11 cellular contexts compared by ENCODE assay signal in the genomic region with DNA sequence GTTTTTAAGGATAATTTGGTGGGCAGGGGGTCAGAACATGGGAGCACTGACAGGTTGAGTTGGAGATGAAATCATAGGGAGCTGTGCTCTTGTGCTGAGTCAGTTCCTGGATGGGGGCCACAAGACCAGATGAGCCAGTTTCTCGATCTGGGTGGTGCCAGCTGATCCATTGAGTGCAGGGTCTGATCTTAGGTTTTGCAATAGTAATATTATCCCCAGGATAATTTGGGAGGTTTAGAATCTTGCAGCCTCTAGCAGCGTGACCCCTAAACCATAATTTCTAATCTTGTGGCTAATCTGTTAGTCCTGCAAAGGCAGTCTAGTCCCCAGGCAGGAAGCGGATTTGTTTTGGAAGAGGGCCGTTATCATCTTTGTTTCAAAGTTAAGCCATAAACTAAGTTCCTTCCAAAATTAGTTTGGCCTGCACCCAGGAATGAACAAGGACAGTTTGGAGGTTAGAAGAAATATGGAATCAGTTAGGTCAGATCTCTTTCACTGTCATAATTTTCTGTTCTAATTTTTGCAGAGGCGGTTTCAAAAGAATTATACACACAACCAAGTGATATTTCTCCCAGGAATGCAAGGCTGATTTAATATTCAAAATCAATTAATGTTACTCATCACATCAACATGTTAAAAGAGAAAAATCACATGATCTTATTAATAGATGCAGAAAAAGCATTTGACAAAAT. TPM values are rescaled to one million over a fixed set of nuclear protein-coding genes. Genes with fewer than 3 reads are reported as not detected.
DNase-seq lines count a peak whose midpoint lies in the region; ATAC-seq, FAIRE-seq and TF ChIP-seq lines count a peak whose summit lies in the region.
"Had no signal": no experiment of that assay in that cellular context is flagged by ENCODE, and none has a peak within 500 bp of the region (broad histone marks: within the 10 kb centered on the region; RNA-seq: fewer than 3 reads in every experiment).

No MANE protein-coding gene starts in this region.

- H3K27me3 ChIP-seq in GM12878 (replicated peaks in 1 of 2; ENCODE audit: control insufficient read depth in 2 of 2, insufficient read depth in 2 of 2, low read length in 1 of 2): no peaks in the 10 kb centered on the region
- H3K27me3 ChIP-seq in aorta (ENCODE audit: control insufficient read depth in 1 of 2, insufficient read depth in 2 of 2, low read length in 1 of 2): no peaks in the 10 kb centered on the region

- no peak for TF ChIP-seq CTCF in GM12878 (IDR thresholded peaks at IDR 0.05 in 2 of 3, conservative IDR thresholded peaks at IDR 0.05 in 1 of 3; ENCODE audit: control insufficient read depth in 2 of 3, extremely low read depth in 1 of 3, insufficient read depth in 1 of 3, low read depth in 3 of 3, low read length in 3 of 3)

- no peak for FAIRE-seq in GM12878 (lab: Jason Lieb, UNC)

- peaks cover 25% of the 10 kb centered on the region for H3K27me3 Mint-ChIP-seq in activated CD8-positive, alpha-beta memory T cell treated with anti-CD3 and anti-CD28 coated beads, Interleukin-2, amount 10 ng/mL, durations not matched to agents 7 days and 5 days

- SMC1A ChIA-PET in GM12878 (lab: Charles Lee; ENCODE audit: uncharacterized antibody, unreplicated experiment): interaction anchor here (0.7 to 2.0 kb wide), 6 partner anchors 14 to 110 kb away, joined by 3 to 6 read pairs (median 4); a partner anchor contains a TSS

- H3K9me3 ChIP-seq in GM12878 (replicated peaks; ENCODE audit: control insufficient read depth, insufficient read depth, low read length) (no peaks in the 10 kb centered on the region), aorta (ENCODE audit: control insufficient read depth, low read length) (peaks cover 2% of the 10 kb centered on the region)

- 58% methylated on average over 5 of the region's 5 CpGs for WGBS in GM12878 (ENCODE audit: insufficient coverage, insufficient replicate concordance, low lambda C conversion rate, missing lambda C conversion rate)
- WGBS in aorta, 2 donors: 29 to 30% methylated on average over 5 of the region's 5 CpGs

- H3K9me3 Mint-ChIP-seq in activated CD8-positive, alpha-beta memory T cell treated with anti-CD3 and anti-CD28 coated beads, Interleukin-2, amount 10 ng/mL, durations not matched to agents 7 days and 5 days (ENCODE audit: low read depth): no peaks in the 10 kb centered on the region

- no peak for TF ChIP-seq EP300 in GM12878 (IDR thresholded peaks at IDR 0.05; ENCODE audit: borderline replicate concordance in 1 of 2, control insufficient read depth in 1 of 2, low read depth in 2 of 2, low read length in 2 of 2)

- no peaks in the 10 kb centered on the region for H4K20me1 ChIP-seq in GM12878 (ENCODE audit: control insufficient read depth, insufficient read depth)

- POLR2A ChIA-PET in GM12878 (lab: Charles Lee): interaction anchor here (0.6 kb wide), 1 partner anchor 23 kb away, joined by 3 read pairs; a partner anchor contains a TSS

- no peak overlapping the region for H3K4me3 Mint-ChIP-seq in activated CD8-positive, alpha-beta memory T cell treated with anti-CD3 and anti-CD28 coated beads, Interleukin-2, amount 10 ng/mL, durations not matched to agents 7 days and 5 days

- CTCF ChIA-PET in activated CD8-positive, alpha-beta memory T cell treated with anti-CD3 and anti-CD28 coated beads, Interleukin-2, amount 10 ng/mL, durations not matched to agents 7 days and 5 days (lab: Charles Lee): no interaction called here
- CTCF ChIA-PET in GM12878 (lab: Yijun Ruan, JAX): interaction anchor here (0.8 kb wide), 1 partner anchor 10 kb away, joined by 3 read pairs; no protein-coding TSS in a partner anchor

- H2AFZ ChIP-seq in GM12878 (ENCODE audit: control insufficient read depth, low read depth, low read length): peak overlapping the region; percentile 29; the same call in 1 of the 2 replicates

- H3K4me1 Mint-ChIP-seq in activated CD8-positive, alpha-beta memory T cell treated with anti-CD3 and anti-CD28 coated beads, Interleukin-2, amount 10 ng/mL, durations not matched to agents 7 days and 5 days: peaks cover 6% of the 10 kb centered on the region

- no peak overlapping the region for H3K9ac ChIP-seq in GM12878 (ENCODE audit: control insufficient read depth, insufficient read depth, low read length)

- BruUV-seq in GM12878 (replicated peaks; lab: Mats Ljungman, UMichigan): no TSS peak

- in situ Hi-C loops in GM12878 (cut with MboI): no loop called here

- no peak for TF ChIP-seq RAD21 in GM12878 (IDR thresholded peaks at IDR 0.05; ENCODE audit: insufficient read depth, low read depth, low read length)

- no peaks in the 10 kb centered on the region for H3K36me3 Mint-ChIP-seq in activated CD8-positive, alpha-beta memory T cell treated with anti-CD3 and anti-CD28 coated beads, Interleukin-2, amount 10 ng/mL, durations not matched to agents 7 days and 5 days

- H3K4me2 ChIP-seq in GM12878 (ENCODE audit: control insufficient read depth, insufficient read depth): no peak overlapping the region

- DNase-seq in activated CD8-positive, alpha-beta memory T cell treated with anti-CD3 and anti-CD28 coated beads for 24 hours: peak; percentile 32
- DNase-seq in activated CD8-positive, alpha-beta memory T cell treated with anti-CD3 and anti-CD28 coated beads, Interleukin-2, amount 10 ng/mL, durations not matched to agents 7 days and 5 days: no peak
- DNase-seq in GM12878 (ENCODE audit: low read depth, low spot score) (no peak), islet precursor cell (peak; percentile 62), aorta (peak in 1 of 2 donors; percentile 68)
- DNase-seq: foreskin melanocyte; stimulated activated naive CD8-positive, alpha-beta T cell treated with anti-CD3 and anti-CD28 coated beads, Interleukin-15, Interleukin-2, amounts not matched to agents 100 U/mL and 50 U/mL, for 24 hours had no signal

- H3K27ac ChIP-seq in GM12878 (ENCODE audit: control insufficient read depth, insufficient read depth) (no peak overlapping the region), aorta (ENCODE audit: low read depth in 1 of 2, low read length in 2 of 2) (no peak overlapping the region)

- H3K4me3 ChIP-seq in GM12878: no peak overlapping the region
- H3K4me3 ChIP-seq in aorta (ENCODE audit: low read length in 2 of 2): no peak overlapping the region

- H3K4me1 ChIP-seq in GM12878 (ENCODE audit: control insufficient read depth, insufficient read depth, low read length) (peaks cover 7% of the 10 kb centered on the region), aorta (ENCODE audit: control insufficient read depth in 1 of 2, insufficient read depth in 2 of 2, low read length in 2 of 2) (no peaks in the 10 kb centered on the region)

- H3K36me3 ChIP-seq in GM12878 (ENCODE audit: control insufficient read depth in 2 of 2, insufficient read depth in 2 of 2, low read length in 1 of 2): no peaks in the 10 kb centered on the region
- no peaks in the 10 kb centered on the region for H3K36me3 ChIP-seq in aorta (ENCODE audit: control insufficient read depth in 1 of 2, insufficient read depth in 2 of 2, low read length in 1 of 2)

- intact Hi-C loops in GM12878 (cut with micrococcal nuclease; ENCODE audit: unreplicated experiment) (no loop called here), aorta (cut with DNase I) (no loop called here)

- RAD21 ChIA-PET in GM12878 (lab: Charles Lee; ENCODE audit: unreplicated experiment): interaction anchor here (1.2 to 1.5 kb wide), 2 partner anchors 39 to 86 kb away, joined by 3 read pairs; no protein-coding TSS in a partner anchor

- H3K27ac Mint-ChIP-seq in activated CD8-positive, alpha-beta memory T cell treated with anti-CD3 and anti-CD28 coated beads, Interleukin-2, amount 10 ng/mL, durations not matched to agents 7 days and 5 days: no peak overlapping the region

- H3K79me2 ChIP-seq in GM12878 (ENCODE audit: control insufficient read depth, insufficient read depth, low read length): no peaks in the 10 kb centered on the region

- ATAC-seq in activated CD8-positive, alpha-beta memory T cell treated with anti-CD3 and anti-CD28 coated beads, Interleukin-2, amount 10 ng/mL, durations not matched to agents 7 days and 5 days: no peak
- no peak for ATAC-seq in GM12878
- peak; percentile 64 for ATAC-seq in aorta (ENCODE audit: low FRiP score)
- ATAC-seq in HG02763 (IDR thresholded peaks at IDR 0.05; ENCODE audit: unreplicated experiment): no peak
- ATAC-seq in HG02588 (IDR thresholded peaks at IDR 0.05; ENCODE audit: unreplicated experiment): no peak
- no peak for ATAC-seq in HG02852 (IDR thresholded peaks at IDR 0.05; ENCODE audit: unreplicated experiment)
- ATAC-seq: stimulated activated naive CD8-positive, alpha-beta T cell treated with anti-CD3 and anti-CD28 coated beads, Interleukin-15, Interleukin-2, amounts not matched to agents 100 U/mL and 50 U/mL, for 24 hours had no signal

- no peak for TF ChIP-seq POLR2A in GM12878 (IDR thresholded peaks at IDR 0.05; ENCODE audit: low read depth, low read length)

RNA-seq across cellular contexts. Expression of a gene that starts 23.0 kb away (rescaled TPM):
- total RNA-seq in activated CD8-positive, alpha-beta memory T cell treated with anti-CD3 and anti-CD28 coated beads, Interleukin-2, amount 10 ng/mL, durations not matched to agents 7 days and 5 days: 100 to 1,000 TPM; 151 to 179 TPM
- 63.4 and 65.2 TPM in 2 replicates for total RNA-seq in GM12878 (2013; cell fraction: nucleolus; rRNA removed)
- total RNA-seq in GM12878 (2014; rRNA removed) (248 and 277 TPM in 2 replicates), GM12878 (2014; rRNA removed; fragmentation: Illumina TruSeq; extraction: Trizol) (966 and 1,022 TPM in 2 replicates), GM12878 (2021) (263 and 272 TPM in 2 replicates), aorta (10 to 100 TPM; 60.1 to 63.2 TPM)
- polyA plus RNA-seq in GM12878 (2011; ENCODE audit: low read depth): 615 TPM
- polyA plus RNA-seq in GM12878 (2011; rRNA removed) (774 and 970 TPM in 2 replicates), GM12878 (2014; fragmentation: Illumina TruSeq; extraction: Trizol) (1,042 and 1,487 TPM in 2 replicates), GM12878 (2014; fragmentation: Nextera tagmentation; extraction: Ambion mirVana) (1,000 to 10,000 TPM; 2,131 to 2,567 TPM), GM12878 (2014; rRNA removed) (776 and 805 TPM in 2 replicates), GM12878 (2016; fragmentation: Nextera tagmentation; extraction: Ambion mirVana) (100 to 1,000 TPM; 921 to 985 TPM), aorta (100 to 1,000 TPM; 179 to 463 TPM)
- 340 and 440 TPM in 2 replicates for polyA plus RNA-seq in GM12878 (2011; cell fraction: cytosol; rRNA removed)
- polyA plus RNA-seq in GM12878 (2011; cell fraction: nucleus; rRNA removed): 206 and 275 TPM in 2 replicates
- 526 and 550 TPM in 2 replicates for polyA plus RNA-seq in GM12878 (2012)
- 118 and 135 TPM in 2 replicates for polyA minus RNA-seq in GM12878 (2011; rRNA and poly(A)+ RNA removed)
- polyA minus RNA-seq in GM12878 (2011; cell fraction: cytosol; rRNA and poly(A)+ RNA removed): 55.1 and 61.9 TPM in 2 replicates
- polyA minus RNA-seq in GM12878 (2011; cell fraction: nucleus; rRNA and poly(A)+ RNA removed): 82.2 and 112 TPM in 2 replicates

RNA-seq across cellular contexts. Expression of a gene that starts 23.1 kb away (rescaled TPM):
- total RNA-seq in activated CD8-positive, alpha-beta memory T cell treated with anti-CD3 and anti-CD28 coated beads, Interleukin-2, amount 10 ng/mL, durations not matched to agents 7 days and 5 days: 1 to 10 TPM; 6.2 to 9.9 TPM
- 8.3 and 12.3 TPM in 2 replicates for total RNA-seq in GM12878 (2013; cell fraction: nucleolus; rRNA removed)
- total RNA-seq in GM12878 (2014; rRNA removed) (19.3 and 25.1 TPM in 2 replicates), GM12878 (2014; rRNA removed; fragmentation: Illumina TruSeq; extraction: Trizol) (21.0 and 23.3 TPM in 2 replicates), GM12878 (2021) (13.7 and 14.0 TPM in 2 replicates), aorta (10 to 100 TPM; 11.2 to 14.0 TPM)
- 54.7 TPM for polyA plus RNA-seq in GM12878 (2011; ENCODE audit: low read depth)
- polyA plus RNA-seq in GM12878 (2011; rRNA removed) (27.2 and 30.7 TPM in 2 replicates), GM12878 (2014; fragmentation: Illumina TruSeq; extraction: Trizol) (23.7 and 35.3 TPM in 2 replicates), GM12878 (2014; fragmentation: Nextera tagmentation; extraction: Ambion mirVana) (10 to 100 TPM; 45.0 to 46.1 TPM), GM12878 (2014; rRNA removed) (21.1 and 21.5 TPM in 2 replicates), GM12878 (2016; fragmentation: Nextera tagmentation; extraction: Ambion mirVana) (10 to 100 TPM; 27.3 to 29.9 TPM), aorta (10 to 100 TPM; 16.0 to 29.8 TPM)
- 8.5 and 9.2 TPM in 2 replicates for polyA plus RNA-seq in GM12878 (2011; cell fraction: cytosol; rRNA removed)
- polyA plus RNA-seq in GM12878 (2011; cell fraction: nucleus; rRNA removed): 6.0 and 7.6 TPM in 2 replicates
- polyA plus RNA-seq in GM12878 (2012): 20.1 and 25.4 TPM in 2 replicates
- polyA minus RNA-seq in GM12878 (2011; rRNA and poly(A)+ RNA removed): 4.8 and 8.6 TPM in 2 replicates
- 1.5 and 2.0 TPM in 2 replicates for polyA minus RNA-seq in GM12878 (2011; cell fraction: cytosol; rRNA and poly(A)+ RNA removed)
- 8.0 and 16.5 TPM in 2 replicates for polyA minus RNA-seq in GM12878 (2011; cell fraction: nucleus; rRNA and poly(A)+ RNA removed)

RNA-seq across cellular contexts. Expression of a gene that starts 41.9 kb away (rescaled TPM):
- not detected for total RNA-seq in activated CD8-positive, alpha-beta memory T cell treated with anti-CD3 and anti-CD28 coated beads, Interleukin-2, amount 10 ng/mL, durations not matched to agents 7 days and 5 days
- total RNA-seq in GM12878 (2013; cell fraction: nucleolus; rRNA removed): 1.6 and 1.9 TPM in 2 replicates
- 0.28 TPM in 1 of 2 replicates, not detected in the other for total RNA-seq in GM12878 (2014; rRNA removed)
- total RNA-seq in GM12878 (2014; rRNA removed; fragmentation: Illumina TruSeq; extraction: Trizol): 0.09 TPM in 1 of 2 replicates, not detected in the other
- 0.16 and 0.44 TPM in 2 replicates for total RNA-seq in GM12878 (2021)
- polyA plus RNA-seq in GM12878 (2011; ENCODE audit: low read depth): not detected
- polyA plus RNA-seq in GM12878 (2011; rRNA removed): 0.32 and 0.67 TPM in 2 replicates
- polyA plus RNA-seq in GM12878 (2011; cell fraction: cytosol; rRNA removed): 0.45 and 0.70 TPM in 2 replicates
- polyA plus RNA-seq in GM12878 (2011; cell fraction: nucleus; rRNA removed): 1.2 and 1.3 TPM in 2 replicates
- 0.23 and 0.25 TPM in 2 replicates for polyA plus RNA-seq in GM12878 (2012)
- 0.10 and 0.16 TPM in 2 replicates for polyA plus RNA-seq in GM12878 (2014; fragmentation: Illumina TruSeq; extraction: Trizol)
- polyA plus RNA-seq in GM12878 (2014; fragmentation: Nextera tagmentation; extraction: Ambion mirVana): under 1 TPM in 1 of 2 experiments, not detected in 1; 0.07 TPM
- 0.20 and 0.24 TPM in 2 replicates for polyA plus RNA-seq in GM12878 (2014; rRNA removed)
- polyA plus RNA-seq in GM12878 (2016; fragmentation: Nextera tagmentation; extraction: Ambion mirVana): not detected
- 0.51 and 0.88 TPM in 2 replicates for polyA minus RNA-seq in GM12878 (2011; rRNA and poly(A)+ RNA removed)
- 0.67 TPM in 1 of 2 replicates, not detected in the other for polyA minus RNA-seq in GM12878 (2011; cell fraction: cytosol; rRNA and poly(A)+ RNA removed)
- 0.24 and 0.67 TPM in 2 replicates for polyA minus RNA-seq in GM12878 (2011; cell fraction: nucleus; rRNA and poly(A)+ RNA removed)
- total RNA-seq in aorta: 10 to 100 TPM in 1 of 2 donors, 1 to 10 TPM in 1; 5.2 to 11.0 TPM
- polyA plus RNA-seq in aorta: 10 to 100 TPM in 1 of 2 donors, 1 to 10 TPM in 1; 1.2 to 19.8 TPM
- total RNA-seq: OCI-LY7 had no signal

Comparison
In these comparisons a context has a peak if more than half of its experiments do, and no peak if none do; other contexts are left out.
1. DNase-seq: peak in activated CD8-positive, alpha-beta memory T cell treated with anti-CD3 and anti-CD28 coated beads for 24 hours (single experiment) and islet precursor cell (single experiment); none in activated CD8-positive, alpha-beta memory T cell treated with anti-CD3 and anti-CD28 coated beads, Interleukin-2, amount 10 ng/mL, durations not matched to agents 7 days and 5 days (single experiment) and GM12878 (single experiment).